Comparison of ENCODE assay signal across 9 cellular contexts in genomic region chr1:235923466-235924008, GRCh38. TPM values are rescaled to one million over a fixed set of nuclear protein-coding genes. Genes with fewer than 3 reads are reported as not detected.
DNase-seq lines count a peak whose midpoint lies in the region; ATAC-seq and TF ChIP-seq lines count a peak whose summit lies in the region.
"Had no signal": no experiment of that assay in that cellular context is flagged by ENCODE, and none has a peak within 500 bp of the region (broad histone marks: within the 10 kb centered on the region; RNA-seq: fewer than 3 reads in every experiment).

No MANE protein-coding gene starts in this region.

- peak; percentile 67 for ATAC-seq in HG03378 (IDR thresholded peaks at IDR 0.05; ENCODE audit: unreplicated experiment)
- ATAC-seq in SK-N-SH treated with all-trans-retinoic acid at 6 μM for 48 hours: peak; percentile 41
- ATAC-seq in left colon: peak; percentile 91
- no peak for ATAC-seq in GM18858 (IDR thresholded peaks at IDR 0.05; ENCODE audit: unreplicated experiment)
- no peak for ATAC-seq in GM21515 (IDR thresholded peaks at IDR 0.05; ENCODE audit: unreplicated experiment)

- DNase-seq in ELR (ENCODE audit: low read depth): peak; percentile 42
- peak; percentile 66 to 75 for DNase-seq in left colon
- DNase-seq in AG20443 (ENCODE audit: low spot score): no peak
- DNase-seq in activated CD8-positive, alpha-beta memory T cell treated with anti-CD3 and anti-CD28 coated beads, Interleukin-2, amount 50 U/mL, for 4 hours: no peak
- DNase-seq: spleen had no signal

- intact Hi-C loops in left colon (cut with DNase I, micrococcal nuclease): no loop called here

TF ChIP-seq in SK-N-SH treated with all-trans-retinoic acid at 6 μM for 48 hours, 23 proteins besides CTCF, POLR2A, EP300 and RAD21:
- TF ChIP-seq ZC3H10 (CRISPR knock-in tag; IDR thresholded peaks at IDR 0.05): no peak
- TF ChIP-seq RARB (CRISPR knock-in tag; IDR thresholded peaks at IDR 0.05): no peak
- no peak for TF ChIP-seq ARNTL (CRISPR knock-in tag; IDR thresholded peaks at IDR 0.05; ENCODE audit: borderline replicate concordance, low read depth)
- TF ChIP-seq GLIS3 (CRISPR knock-in tag; IDR thresholded peaks at IDR 0.05): no peak
- no peak for TF ChIP-seq ZNF565 (CRISPR knock-in tag; conservative IDR thresholded peaks at IDR 0.05; ENCODE audit: low read depth)
- TF ChIP-seq ZFP3 (CRISPR knock-in tag; IDR thresholded peaks at IDR 0.05): no peak
- no peak for TF ChIP-seq TOX (CRISPR knock-in tag; IDR thresholded peaks at IDR 0.05; ENCODE audit: borderline replicate concordance)
- TF ChIP-seq PATZ1 (CRISPR knock-in tag; IDR thresholded peaks at IDR 0.05; ENCODE audit: borderline replicate concordance): no peak
- TF ChIP-seq POU6F1 (CRISPR knock-in tag; IDR thresholded peaks at IDR 0.05; ENCODE audit: borderline replicate concordance, low read depth): no peak
TF ChIP-seq in SK-N-SH treated with all-trans-retinoic acid at 6 μM for 48 hours: peak in this region for 0.

RNA-seq across cellular contexts. Expression of gene LYST, which starts 56.8 kb away (rescaled TPM):
- total RNA-seq in left colon: 10 to 100 TPM; 22.4 to 31.1 TPM

Comparison
In these comparisons a context has a peak if more than half of its experiments do, and no peak if none do; other contexts are left out.
1. DNase-seq: peak in ELR (single experiment) and left colon (2 of 2); none in AG20443 (single experiment) and activated CD8-positive, alpha-beta memory T cell treated with anti-CD3 and anti-CD28 coated beads, Interleukin-2, amount 50 U/mL, for 4 hours (single experiment).
2. ATAC-seq: peak in HG03378 (single experiment), SK-N-SH treated with all-trans-retinoic acid at 6 μM for 48 hours (single experiment) and left colon (single experiment); none in GM18858 (single experiment) and GM21515 (single experiment).